ENCODE assay signal across 12 cellular contexts in the genomic region with DNA sequence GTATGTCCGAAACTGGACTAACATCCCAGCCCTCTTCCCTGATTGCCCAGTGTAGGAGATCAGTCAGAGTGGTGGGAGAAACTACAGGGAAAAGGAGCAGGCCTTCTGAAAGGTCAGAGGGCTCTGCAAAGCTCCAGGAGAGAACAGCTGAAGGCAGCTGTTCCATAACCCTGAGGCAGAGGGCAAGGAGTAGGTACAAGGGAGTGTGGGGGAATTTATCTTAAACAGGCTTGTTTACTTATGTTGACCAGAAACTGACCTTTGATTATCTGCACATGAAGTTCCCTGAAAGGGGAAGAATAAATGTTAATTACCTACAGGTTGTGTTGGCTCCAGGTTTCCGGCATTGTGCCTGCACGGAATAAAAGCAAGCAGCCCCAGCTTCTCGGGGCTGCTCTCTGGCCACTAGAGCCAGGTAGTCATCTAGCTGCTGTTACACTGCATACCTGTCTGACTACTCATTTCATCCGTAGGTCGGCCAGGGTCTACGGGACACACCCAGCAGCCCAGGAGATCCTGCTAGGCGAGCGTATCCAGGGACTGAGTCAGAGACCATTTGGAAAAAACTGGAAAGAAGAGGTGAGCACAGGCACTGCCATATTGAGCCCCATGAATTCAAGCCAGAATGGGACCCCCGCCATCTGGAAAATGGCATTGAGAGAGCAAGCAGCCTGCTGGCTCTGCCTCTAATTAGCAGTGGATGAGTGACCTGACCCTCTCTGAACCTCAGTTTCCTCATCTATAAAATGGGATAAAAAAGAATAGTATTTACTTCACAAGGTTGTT. TPM values are rescaled to one million over a fixed set of nuclear protein-coding genes. Genes with fewer than 3 reads are reported as not detected.
DNase-seq lines count a peak whose midpoint lies in the region; ATAC-seq, FAIRE-seq and TF ChIP-seq lines count a peak whose summit lies in the region.
"Had no signal": no experiment of that assay in that cellular context is flagged by ENCODE, and none has a peak within 500 bp of the region (broad histone marks: within the 10 kb centered on the region; RNA-seq: fewer than 3 reads in every experiment).

No MANE protein-coding gene starts in this region.

- H3K36me3 Mint-ChIP-seq in progenitor cell of endocrine pancreas (ENCODE audit: insufficient read depth): peaks cover 14% of the 10 kb centered on the region

- H3K4me1 Mint-ChIP-seq in progenitor cell of endocrine pancreas (ENCODE audit: low read depth): peaks cover 46% of the 10 kb centered on the region

- FAIRE-seq in HTR-8/SVneo (lab: Jason Lieb, UNC): no peak

- H3K27ac ChIP-seq in foreskin keratinocyte: no peak overlapping the region
- H3K27ac ChIP-seq: WERI-Rb-1 had no signal

- peak overlapping the region; percentile 97 for H3K27ac Mint-ChIP-seq in progenitor cell of endocrine pancreas
- H3K27ac Mint-ChIP-seq: activated naive CD8-positive, alpha-beta T cell treated with anti-CD3 and anti-CD28 coated beads, Interleukin-2, amount 10 ng/mL, durations not matched to agents 7 days and 5 days had no signal

- TF ChIP-seq CTCF in foreskin keratinocyte (conservative IDR thresholded peaks at IDR 0.05) (peak; percentile 13), progenitor cell of endocrine pancreas (IDR thresholded peaks at IDR 0.05; ENCODE audit: unreplicated experiment) (no peak)

- H3K4me1 ChIP-seq in foreskin keratinocyte: peaks cover 27% of the 10 kb centered on the region

- peak; percentile 89 for DNase-seq in ELR (ENCODE audit: low read depth)
- DNase-seq in SW480 (ENCODE audit: low spot score): peak; percentile 93
- DNase-seq in foreskin keratinocyte: peak; percentile 92 to 96
- DNase-seq in progenitor cell of endocrine pancreas (ENCODE audit: low spot score, unreplicated experiment): peak; percentile 40
- no peak for DNase-seq in NCI-H1417 treated with DMSO at 0.1 percent for 48 hours (lab: John Stamatoyannopoulos, UW)
- DNase-seq in HTR-8/SVneo (ENCODE audit: insufficient read length, low spot score): no peak
- no peak for DNase-seq in activated CD8-positive, alpha-beta memory T cell treated with anti-CD3 and anti-CD28 coated beads, Interleukin-2, amount 50 U/mL, for 48 hours
- DNase-seq in left ventricle myocardium superior: no peak
- DNase-seq: activated naive CD8-positive, alpha-beta T cell treated with anti-CD3 and anti-CD28 coated beads, Interleukin-2, amount 10 ng/mL, durations not matched to agents 7 days and 5 days; KBM-7; occipital lobe; WERI-Rb-1 had no signal

- H3K9me3 Mint-ChIP-seq in progenitor cell of endocrine pancreas (ENCODE audit: low read depth): no peaks in the 10 kb centered on the region
- H3K9me3 Mint-ChIP-seq: activated naive CD8-positive, alpha-beta T cell treated with anti-CD3 and anti-CD28 coated beads, Interleukin-2, amount 10 ng/mL, durations not matched to agents 7 days and 5 days had no signal

- ATAC-seq in foreskin keratinocyte (peak; percentile 89), left ventricle myocardium superior (no peak)

- no peaks in the 10 kb centered on the region for H3K27me3 Mint-ChIP-seq in progenitor cell of endocrine pancreas
- H3K27me3 Mint-ChIP-seq: activated naive CD8-positive, alpha-beta T cell treated with anti-CD3 and anti-CD28 coated beads, Interleukin-2, amount 10 ng/mL, durations not matched to agents 7 days and 5 days had no signal

- H3K4me3 Mint-ChIP-seq in progenitor cell of endocrine pancreas (ENCODE audit: low read depth): peak overlapping the region; percentile 49
- H3K4me3 Mint-ChIP-seq: activated naive CD8-positive, alpha-beta T cell treated with anti-CD3 and anti-CD28 coated beads, Interleukin-2, amount 10 ng/mL, durations not matched to agents 7 days and 5 days had no signal

- intact Hi-C loops in left ventricle myocardium superior (cut with micrococcal nuclease): no loop called here

- no peaks in the 10 kb centered on the region for H3K27me3 ChIP-seq in foreskin keratinocyte

RNA-seq across cellular contexts. Expression of gene PAQR7, which starts 14.9 kb away (rescaled TPM):
- 13.9 and 14.6 TPM in 2 replicates for total RNA-seq in foreskin keratinocyte
- polyA plus RNA-seq in foreskin keratinocyte: 12.1 and 12.2 TPM in 2 replicates
- total RNA-seq in progenitor cell of endocrine pancreas: 20.2 and 21.0 TPM in 2 replicates
- total RNA-seq in left ventricle myocardium superior: 2.0 TPM

RNA-seq across cellular contexts. Expression of gene STMN1, which starts 15.8 kb away (rescaled TPM):
- total RNA-seq in foreskin keratinocyte: 313 and 372 TPM in 2 replicates
- polyA plus RNA-seq in foreskin keratinocyte: 515 and 581 TPM in 2 replicates
- 811 and 856 TPM in 2 replicates for total RNA-seq in progenitor cell of endocrine pancreas
- 21.4 TPM for total RNA-seq in left ventricle myocardium superior

RNA-seq across cellular contexts. Expression of gene AUNIP, which starts 31.2 kb away (rescaled TPM):
- total RNA-seq in foreskin keratinocyte (11.5 and 13.8 TPM in 2 replicates), progenitor cell of endocrine pancreas (4.7 and 5.9 TPM in 2 replicates), left ventricle myocardium superior (not detected)
- 8.1 and 9.7 TPM in 2 replicates for polyA plus RNA-seq in foreskin keratinocyte

Comparison
In these comparisons a context has a peak if more than half of its experiments do, and no peak if none do; other contexts are left out.
1. DNase-seq: peak in ELR (single experiment), SW480 (single experiment), foreskin keratinocyte (2 of 2) and progenitor cell of endocrine pancreas (single experiment); none in NCI-H1417 treated with DMSO at 0.1 percent for 48 hours (single experiment), HTR-8/SVneo (single experiment), activated CD8-positive, alpha-beta memory T cell treated with anti-CD3 and anti-CD28 coated beads, Interleukin-2, amount 50 U/mL, for 48 hours (single experiment) and left ventricle myocardium superior (single experiment).
2. RNA of gene STMN1, which starts 15.8 kb away (total RNA-seq): 811 to 856 TPM in progenitor cell of endocrine pancreas and 313 to 372 TPM in foreskin keratinocyte; 21.4 TPM in left ventricle myocardium superior (single experiment); every median in the first group is over 10 times any median in the second.